Comparison of ENCODE assay signal across 8 cellular contexts in the genomic region with DNA sequence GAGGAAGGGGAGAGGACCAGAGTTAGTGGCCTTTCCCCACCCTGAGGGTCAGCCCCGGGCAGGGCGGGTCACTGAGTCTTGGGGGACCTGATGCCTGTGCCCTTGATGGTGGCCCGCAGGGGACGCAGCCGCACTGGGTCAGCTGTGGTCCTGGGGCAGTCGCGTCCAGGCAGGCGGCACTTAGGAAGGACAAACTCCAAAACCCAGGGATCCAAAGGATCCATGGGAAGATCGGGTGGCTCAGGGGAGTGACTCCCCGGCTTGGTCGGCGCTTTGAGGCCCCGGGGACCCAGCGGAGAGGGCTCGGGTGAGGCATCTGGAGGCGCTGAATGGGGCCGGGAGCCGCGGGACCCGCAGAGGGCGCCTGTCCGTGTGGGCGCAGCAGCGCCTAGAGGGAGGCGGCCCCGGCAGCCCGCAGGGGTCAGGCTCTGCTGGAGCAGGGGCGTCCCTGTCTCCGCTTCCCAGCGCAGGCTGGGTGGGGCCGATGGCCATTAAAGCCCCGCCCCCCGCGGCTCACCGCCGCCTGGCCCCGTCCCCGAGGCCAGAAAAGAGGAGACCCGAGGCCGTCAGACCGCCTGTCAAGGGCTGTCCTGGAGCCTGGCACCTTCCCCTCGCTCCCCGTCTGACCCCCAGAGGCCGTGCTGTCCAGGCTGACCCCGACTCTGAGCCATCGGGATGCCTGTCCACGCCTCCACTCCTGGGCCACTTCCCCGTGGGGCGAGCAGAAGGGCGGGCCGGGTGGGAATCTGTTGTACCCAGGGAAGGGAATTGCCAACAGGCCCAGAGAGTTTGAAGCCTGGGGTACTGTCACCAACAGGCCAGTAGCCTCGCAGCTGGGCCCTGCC. TPM values are rescaled to one million over a fixed set of nuclear protein-coding genes. Genes with fewer than 3 reads are reported as not detected.
DNase-seq lines count a peak whose midpoint lies in the region; ATAC-seq and TF ChIP-seq lines count a peak whose summit lies in the region.

No MANE protein-coding gene starts in this region.

- no peaks in the 10 kb centered on the region for H3K4me1 ChIP-seq in GM23248 (ENCODE audit: insufficient read depth)

- ATAC-seq in omental fat pad (ENCODE audit: low FRiP score) (peak; percentile 37), HG02571 (IDR thresholded peaks at IDR 0.05; ENCODE audit: unreplicated experiment) (no peak), HG02938 (IDR thresholded peaks at IDR 0.05; ENCODE audit: unreplicated experiment) (no peak), GM21360 (IDR thresholded peaks at IDR 0.05; ENCODE audit: unreplicated experiment) (no peak)

- H3K36me3 ChIP-seq in GM23248 (ENCODE audit: low read depth): no peaks in the 10 kb centered on the region

- H3K4me3 ChIP-seq in GM23248 (peak overlapping the region; percentile 45; the same call in 1 of the 2 replicates), foreskin fibroblast (ENCODE audit: low read depth in 1 of 2, low read length in 2 of 2) (no peak overlapping the region)

- peak; percentile 51 for DNase-seq in GM23248
- DNase-seq in activated CD8-positive, alpha-beta memory T cell treated with anti-CD3 and anti-CD28 coated beads, Interleukin-2, amount 50 U/mL, for 4 hours: peak; percentile 35
- peak; percentile 64 to 87 for DNase-seq in foreskin fibroblast
- no peak for DNase-seq in omental fat pad (ENCODE audit: low spot score)
- no peak for DNase-seq in DMS79 (lab: John Stamatoyannopoulos, UW)

- H3K9me3 ChIP-seq in GM23248 (ENCODE audit: low read depth): no peaks in the 10 kb centered on the region

- H3K9me2 ChIP-seq in GM23248 (ENCODE audit: insufficient read depth): no peaks in the 10 kb centered on the region

- TF ChIP-seq CTCF in foreskin fibroblast (IDR thresholded peaks at IDR 0.05; ENCODE audit: low read depth, low read length) (peak; percentile 47), omental fat pad (IDR thresholded peaks at IDR 0.05) (peak in 1 of 3 donors; percentile 20)

- H3K79me2 ChIP-seq in GM23248 (ENCODE audit: insufficient read depth): no peaks in the 10 kb centered on the region

- no peak overlapping the region for H3K4me2 ChIP-seq in GM23248 (ENCODE audit: unreplicated experiment)

- no peaks in the 10 kb centered on the region for H3F3A ChIP-seq in GM23248 (ENCODE audit: insufficient read depth)

- no peak overlapping the region for H3K27ac ChIP-seq in GM23248

- peak overlapping the region; percentile 1; the same call in 1 of the 2 replicates for H3K9ac ChIP-seq in GM23248

- in situ Hi-C loops in GM23248 (cut with MboI): no loop called here

- no peaks in the 10 kb centered on the region for H3K27me3 ChIP-seq in GM23248 (replicated peaks; ENCODE audit: insufficient read depth)

- H4K20me1 ChIP-seq in GM23248 (ENCODE audit: insufficient read depth): no peaks in the 10 kb centered on the region

- peak overlapping the region; percentile 66 for H2AFZ ChIP-seq in GM23248

- 22 to 35% methylated on average over 35 to 40 of the region's 52 CpGs for WGBS in GM23248 (ENCODE audit: low coverage in 1 of 2, low lambda C conversion rate in 2 of 2, missing lambda C conversion rate in 2 of 2), 2 experiments

RNA-seq across cellular contexts. Expression of a gene that starts 17.4 kb away (rescaled TPM):
- total RNA-seq in GM23248 (2014; rRNA removed; shearing (Covaris generic)): not detected in 2 replicates
- not detected in 2 replicates for polyA plus RNA-seq in GM23248 (2016; fragmentation: Nextera tagmentation; extraction: Ambion mirVana)
- total RNA-seq in omental fat pad: 1,000 to 10,000 TPM in 1 of 4 donors, 100 to 1,000 TPM in 3; 318 to 1,481 (median 713) TPM

RNA-seq across cellular contexts. Expression of a gene that starts 18.8 kb away (rescaled TPM):
- total RNA-seq in GM23248 (2014; rRNA removed; shearing (Covaris generic)): 32.6 and 39.8 TPM in 2 replicates
- polyA plus RNA-seq in GM23248 (2016; fragmentation: Nextera tagmentation; extraction: Ambion mirVana): 37.4 and 38.3 TPM in 2 replicates
- total RNA-seq in omental fat pad: 10 to 100 TPM; 18.4 to 44.9 (median 35.4) TPM

RNA-seq across cellular contexts. Expression of a gene that starts 27.8 kb away (rescaled TPM):
- total RNA-seq in GM23248 (2014; rRNA removed; shearing (Covaris generic)): 32.9 and 35.7 TPM in 2 replicates
- polyA plus RNA-seq in GM23248 (2016; fragmentation: Nextera tagmentation; extraction: Ambion mirVana): 45.3 and 46.8 TPM in 2 replicates
- 10 to 100 TPM; 50.4 to 91.0 (median 75.6) TPM for total RNA-seq in omental fat pad

RNA-seq across cellular contexts. Expression of a gene that starts 40.0 kb away (rescaled TPM):
- 0.51 and 5.5 TPM in 2 replicates for total RNA-seq in GM23248 (2014; rRNA removed; shearing (Covaris generic))
- 0.24 and 0.27 TPM in 2 replicates for polyA plus RNA-seq in GM23248 (2016; fragmentation: Nextera tagmentation; extraction: Ambion mirVana)
- 10 to 100 TPM in 2 of 4 donors, 1 to 10 TPM in 2; 7.7 to 13.8 (median 10.3) TPM for total RNA-seq in omental fat pad

RNA-seq across cellular contexts. Expression of a gene that starts 52.6 kb away (rescaled TPM):
- 30.3 and 31.1 TPM in 2 replicates for total RNA-seq in GM23248 (2014; rRNA removed; shearing (Covaris generic))
- polyA plus RNA-seq in GM23248 (2016; fragmentation: Nextera tagmentation; extraction: Ambion mirVana): 20.1 and 26.9 TPM in 2 replicates
- 10 to 100 TPM; 40.4 to 91.1 (median 54.7) TPM for total RNA-seq in omental fat pad

Comparison
In these comparisons a context has a peak if more than half of its experiments do, and no peak if none do; other contexts are left out.
1. DNase-seq: peak in GM23248 (single experiment), activated CD8-positive, alpha-beta memory T cell treated with anti-CD3 and anti-CD28 coated beads, Interleukin-2, amount 50 U/mL, for 4 hours (single experiment) and foreskin fibroblast (2 of 2); none in omental fat pad (single experiment) and DMS79 (single experiment).
2. RNA of a gene that starts 17.4 kb away (total RNA-seq): 318 to 1,481 TPM in omental fat pad; not detected in GM23248; every median in the first group is over 100 times any median in the second.